Comparison of ENCODE assay signal across 19 cellular contexts in genomic region chr2:185179783-185180182, GRCh38.
DNase-seq lines count a peak whose midpoint lies in the region; ATAC-seq and TF ChIP-seq lines count a peak whose summit lies in the region.
"Had no signal": no experiment of that assay in that cellular context is flagged by ENCODE, and none has a peak within 500 bp of the region (broad histone marks: within the 10 kb centered on the region; RNA-seq: fewer than 3 reads in every experiment).

No MANE protein-coding gene starts in this region.

- CTCF ChIA-PET in SK-N-SH (lab: Yijun Ruan, JAX), result no interaction called here

- no peak for TF ChIP-seq CTCF in SK-N-SH (IDR thresholded peaks at IDR 0.05)
- TF ChIP-seq CTCF in uterus (IDR thresholded peaks at IDR 0.05), result no peak
- no peak for TF ChIP-seq CTCF in dorsolateral prefrontal cortex (IDR thresholded peaks at IDR 0.05 in 54 of 56, conservative IDR thresholded peaks at IDR 0.05 in 2 of 56; ENCODE audit: low read depth in 1 of 56, partially characterized antibody in 56 of 56)

- no peaks in the 10 kb centered on the region for H3K36me3 ChIP-seq in SK-N-SH (replicated peaks in 1 of 2; ENCODE audit: control insufficient read depth in 1 of 2, insufficient read depth in 2 of 2, low read length in 1 of 2)
- H3K36me3 ChIP-seq in SJCRH30, result no peaks in the 10 kb centered on the region
- no peaks in the 10 kb centered on the region for H3K36me3 ChIP-seq in uterus

- no peak for TF ChIP-seq POLR2A in uterus (IDR thresholded peaks at IDR 0.05)

- POLR2A ChIA-PET in SK-N-SH (lab: Yijun Ruan, JAX), result no interaction called here

- H3K4me3 ChIP-seq in SK-N-SH (ENCODE audit: low read depth in 2 of 2, low read length in 1 of 2) (no peak overlapping the region), SJCRH30 (no peak overlapping the region), uterus (no peak overlapping the region), dorsolateral prefrontal cortex (no peak overlapping the region)

- no peaks in the 10 kb centered on the region for H3F3A ChIP-seq in SK-N-SH (replicated peaks; ENCODE audit: insufficient read depth)

- H3K4me1 ChIP-seq in SK-N-SH (ENCODE audit: control insufficient read depth in 1 of 2, insufficient read depth in 2 of 2, low read depth in 1 of 2, low read length in 1 of 2) (no peaks in the 10 kb centered on the region; a peak in 1 of 4 replicates), SJCRH30 (peaks cover 16% of the 10 kb centered on the region), uterus (no peaks in the 10 kb centered on the region)
- H3K4me1 ChIP-seq: Caco-2 had no signal

- no peak for ATAC-seq in SK-N-SH treated with all-trans-retinoic acid at 6 μM for 48 hours
- no peak for ATAC-seq in HG02981 (IDR thresholded peaks at IDR 0.05; ENCODE audit: unreplicated experiment)
- ATAC-seq: CD8-positive, alpha-beta T cell; HepG2; PC-3 had no signal

- no peak for TF ChIP-seq RAD21 in SK-N-SH (IDR thresholded peaks at IDR 0.05; ENCODE audit: low read length)

- H3K4me2 ChIP-seq in SK-N-SH, result no peak overlapping the region

- 22% methylated on average over 3 of the region's 3 CpGs for WGBS in SK-N-SH (ENCODE audit: low lambda C conversion rate)

- H3K27me3 ChIP-seq in SK-N-SH (ENCODE audit: insufficient read depth) (no peaks in the 10 kb centered on the region), SJCRH30 (no peaks in the 10 kb centered on the region), uterus (no peaks in the 10 kb centered on the region), dorsolateral prefrontal cortex (no peaks in the 10 kb centered on the region)

- TF ChIP-seq EP300 in SK-N-SH (IDR thresholded peaks at IDR 0.05; ENCODE audit: borderline replicate concordance in 1 of 2, low read depth in 1 of 2, low read length in 1 of 2), result no peak

- no peak overlapping the region for H3K27ac ChIP-seq in SK-N-SH (ENCODE audit: low read depth in 2 of 2, low read length in 1 of 2)
- peak overlapping the region; percentile 91 for H3K27ac ChIP-seq in SJCRH30
- H3K27ac ChIP-seq in uterus, result no peak overlapping the region
- H3K27ac ChIP-seq in dorsolateral prefrontal cortex, result no peak overlapping the region
- H3K27ac ChIP-seq: C4-2B had no signal

- DNase-seq in SK-N-SH, result peak; percentile 6
- peak; percentile 66 for DNase-seq in NCI-H69 (lab: John Stamatoyannopoulos, UW)
- DNase-seq in SJCRH30, result peak; percentile 21 to 77
- DNase-seq in uterus, result no peak
- no peak for DNase-seq in dorsolateral prefrontal cortex
- DNase-seq: Caco-2; CD8-positive, alpha-beta T cell; DMS79 treated with DMSO at 0.1 percent for 48 hours; GF-D8; HCEC 1CT; Karpas-422; NCI-H1092; NCI-H1694 treated with DMSO at 0.1 percent for 48 hours; NCI-H526; PC-3 had no signal

- H3K79me2 ChIP-seq in SK-N-SH (ENCODE audit: insufficient read depth), result no peaks in the 10 kb centered on the region

- no peaks in the 10 kb centered on the region for H4K20me1 ChIP-seq in SK-N-SH (ENCODE audit: insufficient read depth)

- intact Hi-C loops in uterus (cut with DNase I; ENCODE audit: low total_unique reads) (no loop called here), dorsolateral prefrontal cortex (cut with DNase I) (no loop called here)

- H2AFZ ChIP-seq in SK-N-SH (ENCODE audit: low read depth), result no peak overlapping the region

- no peak overlapping the region for H3K9ac ChIP-seq in SK-N-SH

- H3K9me2 ChIP-seq in SK-N-SH, result no peaks in the 10 kb centered on the region

- H3K9me3 ChIP-seq in SK-N-SH (no peaks in the 10 kb centered on the region), SJCRH30 (replicated peaks) (no peaks in the 10 kb centered on the region), uterus (no peaks in the 10 kb centered on the region)
- H3K9me3 ChIP-seq: Caco-2 had no signal

TF ChIP-seq in SK-N-SH, 30 proteins besides CTCF, POLR2A, EP300 and RAD21:
- TF ChIP-seq TEAD4 (IDR thresholded peaks at IDR 0.05; ENCODE audit: borderline replicate concordance, insufficient read depth) (no peak), SMC3 (IDR thresholded peaks at IDR 0.05; ENCODE audit: low read depth, low read length) (no peak), USF2 (IDR thresholded peaks at IDR 0.05; ENCODE audit: borderline replicate concordance, low read depth, low read length) (no peak), YY1 (IDR thresholded peaks at IDR 0.05; ENCODE audit: low read depth) (no peak), GABPA (IDR thresholded peaks at IDR 0.05; ENCODE audit: low read depth) (no peak), TCF12 (IDR thresholded peaks at IDR 0.05) (no peak), ELF1 (IDR thresholded peaks at IDR 0.05) (no peak), USF1 (IDR thresholded peaks at IDR 0.05; ENCODE audit: borderline replicate concordance, low read depth) (no peak), SIN3A (IDR thresholded peaks at IDR 0.05; ENCODE audit: borderline replicate concordance, low read depth, low read length) (no peak)
- TF ChIP-seq, protein P1, sequence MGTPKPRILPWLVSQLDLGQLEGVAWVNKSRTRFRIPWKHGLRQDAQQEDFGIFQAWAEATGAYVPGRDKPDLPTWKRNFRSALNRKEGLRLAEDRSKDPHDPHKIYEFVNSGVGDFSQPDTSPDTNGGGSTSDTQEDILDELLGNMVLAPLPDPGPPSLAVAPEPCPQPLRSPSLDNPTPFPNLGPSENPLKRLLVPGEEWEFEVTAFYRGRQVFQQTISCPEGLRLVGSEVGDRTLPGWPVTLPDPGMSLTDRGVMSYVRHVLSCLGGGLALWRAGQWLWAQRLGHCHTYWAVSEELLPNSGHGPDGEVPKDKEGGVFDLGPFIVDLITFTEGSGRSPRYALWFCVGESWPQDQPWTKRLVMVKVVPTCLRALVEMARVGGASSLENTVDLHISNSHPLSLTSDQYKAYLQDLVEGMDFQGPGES (IDR thresholded peaks at IDR 0.05; ENCODE audit: low read depth, low read length), result no peak

TF ChIP-seq in SK-N-SH treated with all-trans-retinoic acid at 6 μM for 48 hours, 23 proteins besides CTCF, POLR2A, EP300 and RAD21:
- TF ChIP-seq POU6F1 (CRISPR knock-in tag; IDR thresholded peaks at IDR 0.05; ENCODE audit: borderline replicate concordance, low read depth) (no peak), CSDC2 (CRISPR knock-in tag; IDR thresholded peaks at IDR 0.05) (no peak)

Comparison
In these comparisons a context has a peak if more than half of its experiments do, and no peak if none do; other contexts are left out.
1. DNase-seq: peak in SK-N-SH (single experiment), NCI-H69 (single experiment) and SJCRH30 (2 of 2); none in uterus (0 of 2) and dorsolateral prefrontal cortex (0 of 10).